Comparison of ENCODE assay signal across 32 cellular contexts in genomic region chr2:54183281-54183680, GRCh38.
"Had no signal": no experiment of that assay in that cellular context is flagged by ENCODE, and none has a peak within 500 bp of the region (broad histone marks: within the 10 kb centered on the region; RNA-seq: fewer than 3 reads in every experiment).

No MANE protein-coding gene starts in this region.

- H3K27ac ChIP-seq: KMS-11 had no signal

- H3K27me3 ChIP-seq: MG63 had no signal

- DNase-seq: Karpas-422, Kasumi-1, KG1, MG63, MM.1S, MV-4-11, NCI-H1048, NCI-H1092, NCI-H1092 treated with DMSO at 0.1 percent for 48 hours, NCI-H1105, NCI-H1105 treated with DMSO at 0.1 percent for 48 hours, NCI-H1417, NCI-H1417 treated with DMSO at 0.1 percent for 48 hours, NCI-H1436, NCI-H1436 treated with DMSO at 0.1 percent for 48 hours, NCI-H146, NCI-H1694, NCI-H1694 treated with DMSO at 0.1 percent for 48 hours, NCI-H187, NCI-H187 treated with DMSO at 0.1 percent for 48 hours, NCI-H1930, NCI-H2029, NCI-H2029 treated with DMSO at 0.1 percent for 48 hours, NCI-H2081, NCI-H2081 treated with DMSO at 0.1 percent for 48 hours, NCI-H2107, NCI-H2171, NCI-H2171 treated with DMSO at 0.1 percent for 48 hours, NCI-H2227 treated with DMSO at 0.1 percent for 48 hours, NCI-H226, NCI-H345 had no signal

- H3K9me3 ChIP-seq: MG63 had no signal

- H3K9ac ChIP-seq: KMS-11 had no signal

- H3K4me3 ChIP-seq: MG63 had no signal

- H3K36me3 ChIP-seq: MG63 had no signal

- H3K4me2 ChIP-seq: KMS-11 had no signal
